Comparison of ENCODE assay signal across 3 cellular contexts in genomic region chr5:62037972-62038371, GRCh38.
TF ChIP-seq lines count a peak whose summit lies in the region.

No MANE protein-coding gene starts in this region.

TF ChIP-seq in GM23338, 12 proteins besides CTCF, POLR2A, EP300 and RAD21 (continues in another document):
- TF ChIP-seq STAT1 (IDR thresholded peaks at IDR 0.05; ENCODE audit: unreplicated experiment) (no peak), EZH2 (IDR thresholded peaks at IDR 0.05; ENCODE audit: low read depth, unreplicated experiment) (no peak), ZNF462 (CRISPR knock-in tag; IDR thresholded peaks at IDR 0.05) (no peak), ETS1 (IDR thresholded peaks at IDR 0.05) (no peak), CREB1 (CRISPR knock-in tag; IDR thresholded peaks at IDR 0.05; ENCODE audit: low read depth) (no peak)

TF ChIP-seq in SK-N-SH, 30 proteins besides CTCF, POLR2A, EP300 and RAD21:
- TF ChIP-seq GATA2 (CRISPR knock-in tag; IDR thresholded peaks at IDR 0.05) (peak; percentile 49), SMC3 (IDR thresholded peaks at IDR 0.05; ENCODE audit: low read depth, low read length) (no peak), RCOR1 (IDR thresholded peaks at IDR 0.05; ENCODE audit: low read length) (no peak)

TF ChIP-seq in H1, 55 proteins besides CTCF, POLR2A, EP300 and RAD21:
- TF ChIP-seq SP2 (IDR thresholded peaks at IDR 0.05; ENCODE audit: low read length) = no peak
- TF ChIP-seq RNF2 (IDR thresholded peaks at IDR 0.05; ENCODE audit: borderline replicate concordance, low read depth, low read length, missing control alignments, poor library complexity, severe bottlenecking) = no peak
- no peak for TF ChIP-seq RFX5 (IDR thresholded peaks at IDR 0.05; ENCODE audit: borderline replicate concordance, low read depth, low read length)
- TF ChIP-seq TEAD4 (IDR thresholded peaks at IDR 0.05; ENCODE audit: low read depth, low read length) = no peak
- TF ChIP-seq POU5F1 (IDR thresholded peaks at IDR 0.05; ENCODE audit: low read depth, low read length) = no peak
- TF ChIP-seq CTBP2 (IDR thresholded peaks at IDR 0.05; ENCODE audit: borderline replicate concordance, insufficient read depth, insufficient read length, low read length) = no peak
- no peak for TF ChIP-seq CHD2 (IDR thresholded peaks at IDR 0.05; ENCODE audit: low read length)
- TF ChIP-seq SP1 (IDR thresholded peaks at IDR 0.05; ENCODE audit: low read depth, low read length) = no peak
- TF ChIP-seq TBP (IDR thresholded peaks at IDR 0.05; ENCODE audit: low read depth, low read length) = no peak
- no peak for TF ChIP-seq CREB1 (IDR thresholded peaks at IDR 0.05)
- TF ChIP-seq RBBP5 (IDR thresholded peaks at IDR 0.05; ENCODE audit: borderline replicate concordance, low read depth, low read length) = no peak
